ENCODE assay signal across 18 cellular contexts in the genomic region with DNA sequence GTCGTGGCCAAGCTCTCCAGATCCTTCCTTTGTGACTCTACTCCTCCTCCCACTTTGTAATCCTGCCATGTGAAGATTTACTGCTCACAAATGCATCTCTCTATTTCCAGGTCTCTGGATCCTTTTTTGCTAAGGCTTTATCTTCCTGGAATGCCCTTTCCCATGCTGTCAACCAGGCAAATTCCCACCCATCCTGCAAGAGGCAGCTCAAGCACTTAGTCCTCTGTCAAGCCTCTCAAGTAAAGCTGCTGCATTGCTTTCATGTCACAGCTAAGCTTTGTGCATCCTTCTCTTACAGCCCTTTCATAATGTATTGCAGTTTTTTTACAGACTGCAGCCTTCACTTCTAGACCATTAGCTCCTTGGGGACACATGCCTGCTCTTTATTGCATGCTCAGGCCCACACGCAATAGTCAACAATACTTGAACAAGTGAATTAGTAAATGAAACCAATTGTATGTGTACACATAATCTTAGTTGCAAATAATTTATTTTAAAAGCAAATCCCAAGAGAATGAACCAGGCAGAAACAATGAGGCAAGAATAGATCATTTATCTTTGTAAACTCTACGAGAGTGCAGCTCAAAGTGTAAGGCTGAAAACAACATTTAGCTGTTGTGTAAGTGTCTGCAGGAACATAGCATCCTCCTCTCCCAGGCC. TPM values are rescaled to one million over a fixed set of nuclear protein-coding genes. Genes with fewer than 3 reads are reported as not detected.
DNase-seq lines count a peak whose midpoint lies in the region; ATAC-seq and TF ChIP-seq lines count a peak whose summit lies in the region.
"Had no signal": no experiment of that assay in that cellular context is flagged by ENCODE, and none has a peak within 500 bp of the region (broad histone marks: within the 10 kb centered on the region; RNA-seq: fewer than 3 reads in every experiment).

No MANE protein-coding gene starts in this region.

- no peaks in the 10 kb centered on the region for H3K9me2 ChIP-seq in neural cell (ENCODE audit: insufficient read depth, low read length)

- CTCF ChIA-PET in Calu3 (lab: Charles Lee), result no interaction called here

- DNase-seq in NCI-H187 treated with DMSO at 0.1 percent for 48 hours (lab: John Stamatoyannopoulos, UW) (peak; percentile 17), NCI-H187 (lab: John Stamatoyannopoulos, UW) (no peak), DMS79 treated with DMSO at 0.1 percent for 48 hours (lab: John Stamatoyannopoulos, UW) (peak; percentile 66), esophagus squamous epithelium (lab: John Stamatoyannopoulos, UW) (no peak), Calu3 (no peak), left lobe of liver (ENCODE audit: low spot score) (no peak)
- DNase-seq: DMS153, H9, NCI-H1436, NCI-H2081 treated with DMSO at 0.1 percent for 48 hours, NCI-H345, NCI-H526 treated with DMSO at 0.1 percent for 48 hours, OCI-M1, RPMI8226, SJCRH30 had no signal

- H2AFZ ChIP-seq in neural cell (ENCODE audit: low read depth, low read length), result peak overlapping the region; percentile 35

- TF ChIP-seq POLR2A in esophagus squamous epithelium (IDR thresholded peaks at IDR 0.05), result no peak

- no peak overlapping the region for H3K4me3 Mint-ChIP-seq in Calu3 (ENCODE audit: low read depth, unreplicated experiment)
- H3K4me3 Mint-ChIP-seq: H9 had no signal

- TF ChIP-seq EP300 in neural cell (conservative IDR thresholded peaks at IDR 0.05; ENCODE audit: poor library complexity, severe bottlenecking), result peak; percentile 84

- no peak for TF ChIP-seq RAD21 in neural cell (conservative IDR thresholded peaks at IDR 0.05)

- H3K27ac ChIP-seq in esophagus squamous epithelium (peak overlapping the region in 3 of 4 donors; percentile 33 to 56 (median 38)), neural cell (ENCODE audit: low read length) (peak overlapping the region; percentile 81)
- H3K27ac ChIP-seq: 22Rv1, SJCRH30 had no signal

- no peaks in the 10 kb centered on the region for H3K27me3 Mint-ChIP-seq in Calu3 (ENCODE audit: unreplicated experiment)

- peak overlapping the region; percentile 20 for H3K4me2 ChIP-seq in neural cell (ENCODE audit: low read length)

- H3K27ac Mint-ChIP-seq in Calu3 (ENCODE audit: unreplicated experiment), result no peak overlapping the region

- H3K27me3 ChIP-seq in esophagus squamous epithelium, result no peaks in the 10 kb centered on the region
- H3K27me3 ChIP-seq in neural cell (ENCODE audit: insufficient read depth, low read depth, low read length), result no peaks in the 10 kb centered on the region
- H3K27me3 ChIP-seq: SJCRH30 had no signal

- peaks cover 0 to 43% (median 5%) of the 10 kb centered on the region in 3 donors for H3K4me1 ChIP-seq in esophagus squamous epithelium

- H3K9me3 Mint-ChIP-seq in Calu3 (ENCODE audit: low read depth, unreplicated experiment), result no peaks in the 10 kb centered on the region
- H3K9me3 Mint-ChIP-seq: H9 had no signal

- peak overlapping the region; percentile 48 for H3K9ac ChIP-seq in neural cell (ENCODE audit: low read length)

- TF ChIP-seq CTCF in esophagus squamous epithelium (IDR thresholded peaks at IDR 0.05) (no peak), neural cell (IDR thresholded peaks at IDR 0.05; ENCODE audit: poor library complexity, severe bottlenecking) (no peak), Calu3 (IDR thresholded peaks at IDR 0.05; ENCODE audit: unreplicated experiment) (no peak)

- H3K36me3 ChIP-seq in esophagus squamous epithelium (no peaks in the 10 kb centered on the region), neural cell (ENCODE audit: insufficient read depth, low read length) (no peaks in the 10 kb centered on the region)
- H3K36me3 ChIP-seq: SJCRH30 had no signal

- no peaks in the 10 kb centered on the region for H4K20me1 ChIP-seq in neural cell (ENCODE audit: insufficient read depth)

- no peaks in the 10 kb centered on the region for H3K9me3 ChIP-seq in esophagus squamous epithelium
- H3K9me3 ChIP-seq in neural cell (ENCODE audit: low read length), result no peaks in the 10 kb centered on the region
- H3K9me3 ChIP-seq: SJCRH30 had no signal

- ATAC-seq in HG03280 (IDR thresholded peaks at IDR 0.05; ENCODE audit: unreplicated experiment), result no peak
- no peak for ATAC-seq in left lobe of liver

- no peaks in the 10 kb centered on the region for H3K4me1 Mint-ChIP-seq in Calu3 (ENCODE audit: low read depth, unreplicated experiment)

- no peak overlapping the region for H3K4me3 ChIP-seq in esophagus squamous epithelium
- peak overlapping the region; percentile 23 for H3K4me3 ChIP-seq in neural cell (ENCODE audit: low read length)
- H3K4me3 ChIP-seq: SJCRH30 had no signal

- intact Hi-C loops in esophagus squamous epithelium (cut with DNase I), result no loop called here
- intact Hi-C loops in Calu3 (cut with micrococcal nuclease; ENCODE audit: unreplicated experiment), result no loop called here

- no TSS peak for BruUV-seq in Calu3 (replicated peaks; lab: Mats Ljungman, UMichigan)

- peaks cover 7% of the 10 kb centered on the region for H3K36me3 Mint-ChIP-seq in Calu3 (ENCODE audit: insufficient read depth, unreplicated experiment)

- 66 to 72% methylated on average over 3 of the region's 3 CpGs for WGBS in esophagus squamous epithelium, 2 donors

- H3F3A ChIP-seq in neural cell (ENCODE audit: insufficient read depth, low read length, poor library complexity, severe bottlenecking), result no peaks in the 10 kb centered on the region

- peaks cover 7% of the 10 kb centered on the region for H3K79me2 ChIP-seq in neural cell (replicated peaks; ENCODE audit: insufficient read depth, low read length)

TF ChIP-seq in neural cell, 6 proteins besides CTCF, POLR2A, EP300 and RAD21:
- TF ChIP-seq SMC3 (conservative IDR thresholded peaks at IDR 0.05; ENCODE audit: poor library complexity) (no peak), POLR2AphosphoS5 (IDR thresholded peaks at IDR 0.05) (peak; percentile 71), REST (IDR thresholded peaks at IDR 0.05; ENCODE audit: borderline replicate concordance) (peak; percentile 100), TAF1 (IDR thresholded peaks at IDR 0.05; ENCODE audit: low read depth) (no peak), EZH2 (IDR thresholded peaks at IDR 0.05; ENCODE audit: borderline replicate concordance, insufficient read depth, low read length, poor library complexity, severe bottlenecking) (no peak)
TF ChIP-seq in neural cell: peak in this region for 2.

RNA-seq across cellular contexts. Expression of gene HIVEP2, which starts 45.7 kb away (rescaled TPM):
- 10 to 100 TPM in 3 of 4 donors, 1 to 10 TPM in 1; 8.6 to 19.3 (median 12.7) TPM for total RNA-seq in esophagus squamous epithelium
- 6.0 and 6.9 TPM in 2 replicates for polyA plus RNA-seq in neural cell
- 43.3 and 51.5 TPM in 2 replicates for polyA minus RNA-seq in neural cell
- 15.0 and 18.4 TPM in 2 replicates for total RNA-seq in Calu3 (2022)
- total RNA-seq in left lobe of liver, result 3.0 TPM

Comparison
In these comparisons a context has a peak if more than half of its experiments do, and no peak if none do; other contexts are left out.
1. DNase-seq: peak in NCI-H187 treated with DMSO at 0.1 percent for 48 hours (single experiment) and DMS79 treated with DMSO at 0.1 percent for 48 hours (single experiment); none in NCI-H187 (0 of 2), esophagus squamous epithelium (single experiment), Calu3 (single experiment) and left lobe of liver (single experiment).